Comparison of ENCODE assay signal across 1 cellular context in genomic region chr5:15877905-15878304, GRCh38.
TF ChIP-seq lines count a peak whose summit lies in the region.

No MANE protein-coding gene starts in this region.

TF ChIP-seq in GM23338, 12 proteins besides CTCF, POLR2A, EP300 and RAD21:
- TF ChIP-seq CREB1 (CRISPR knock-in tag; IDR thresholded peaks at IDR 0.05; ENCODE audit: low read depth), result no peak
- no peak for TF ChIP-seq ZNF331 (CRISPR knock-in tag; IDR thresholded peaks at IDR 0.05; ENCODE audit: low read depth)
